19 cellular contexts compared by ENCODE assay signal in genomic region chr22:40486962-40487602, GRCh38.
DNase-seq lines count a peak whose midpoint lies in the region; ATAC-seq and TF ChIP-seq lines count a peak whose summit lies in the region.
"Had no signal": no experiment of that assay in that cellular context is flagged by ENCODE, and none has a peak within 500 bp of the region (broad histone marks: within the 10 kb centered on the region; RNA-seq: fewer than 3 reads in every experiment).

No MANE protein-coding gene starts in this region.

- no peaks in the 10 kb centered on the region for H3K27me3 ChIP-seq in RWPE2 (ENCODE audit: insufficient read depth, poor library complexity, severe bottlenecking)
- H3K27me3 ChIP-seq: foreskin keratinocyte, Peyer's patch had no signal

- no peaks in the 10 kb centered on the region for H3K9me3 ChIP-seq in RWPE2 (ENCODE audit: severe bottlenecking)
- H3K9me3 ChIP-seq: Peyer's patch, thoracic aorta had no signal

- no peak overlapping the region for H3K4me3 ChIP-seq in RWPE2 (ENCODE audit: severe bottlenecking)
- H3K4me3 ChIP-seq: lung, Peyer's patch, thoracic aorta had no signal

- no peak for TF ChIP-seq CTCF in RWPE2 (IDR thresholded peaks at IDR 0.05; ENCODE audit: poor library complexity, severe bottlenecking)

- no peaks in the 10 kb centered on the region for H3K27me3 Mint-ChIP-seq in central memory CD8-positive, alpha-beta T cell
- H3K27me3 Mint-ChIP-seq: T-cell had no signal

- peaks cover 11% of the 10 kb centered on the region for H3K4me1 Mint-ChIP-seq in central memory CD8-positive, alpha-beta T cell

- peak; percentile 70 to 86 for ATAC-seq in activated CD4-positive, CD25-positive, alpha-beta regulatory T cell treated with anti-CD3 and anti-CD28 coated beads, Interleukin-2, amount 50 U/mL, for 24 hours
- no peak for ATAC-seq in RWPE2 (ENCODE audit: low read depth)
- no peak for ATAC-seq in central memory CD8-positive, alpha-beta T cell (replicated peaks; ENCODE audit: extremely low read depth, poor library complexity, severe bottlenecking)
- ATAC-seq in stimulated activated naive CD8-positive, alpha-beta T cell treated with anti-CD3 and anti-CD28 coated beads, Interleukin-15, Interleukin-2, amounts not matched to agents 100 U/mL and 50 U/mL, for 24 hours, result peak; percentile 72

- peak overlapping the region; percentile 99 for H3K27ac ChIP-seq in RWPE2 (ENCODE audit: poor library complexity, severe bottlenecking)
- H3K27ac ChIP-seq: foreskin keratinocyte, Peyer's patch had no signal

- 0 out of 2 replicates have a peak, but pooled peaks cover 3% of the 10 kb centered on the region for H3K36me3 ChIP-seq in RWPE2 (ENCODE audit: low read depth)
- H3K36me3 ChIP-seq: Peyer's patch, thoracic aorta had no signal

- H3K36me3 Mint-ChIP-seq in central memory CD8-positive, alpha-beta T cell (ENCODE audit: insufficient read depth), result peaks cover 1% of the 10 kb centered on the region

- no peak for DNase-seq in activated CD4-positive, CD25-positive, alpha-beta regulatory T cell treated with anti-CD3 and anti-CD28 coated beads, Interleukin-2, amount 50 U/mL, for 72 hours
- no peak for DNase-seq in RWPE2 (ENCODE audit: low spot score)
- DNase-seq in central memory CD8-positive, alpha-beta T cell (ENCODE audit: low spot score in 2 of 2), result no peak
- DNase-seq in stimulated activated naive CD8-positive, alpha-beta T cell treated with anti-CD3 and anti-CD28 coated beads, Interleukin-15, Interleukin-2, amounts not matched to agents 100 U/mL and 50 U/mL, for 24 hours, result no peak
- DNase-seq in NCI-H2107 treated with DMSO at 0.1 percent for 48 hours (lab: John Stamatoyannopoulos, UW; ENCODE audit: unreplicated experiment), result no peak
- DNase-seq in UCSD-AML1 (lab: John Stamatoyannopoulos, UW; ENCODE audit: unreplicated experiment), result no peak
- no peak for DNase-seq in epidermal melanocyte (ENCODE audit: insufficient read length, low spot score)
- DNase-seq: 8988T; activated CD8-positive, alpha-beta memory T cell treated with anti-CD3 and anti-CD28 coated beads, Interleukin-2, amount 50 U/mL, for 48 hours; NCI-H2081 treated with DMSO at 0.1 percent for 48 hours; Peyer's patch; retina; stimulated activated CD4-positive, alpha-beta T cell treated with anti-CD3 and anti-CD28 coated beads, Interleukin-1b, Interleukin-23, amount 100 ng/mL, for 48 hours; T-cell had no signal

- H3K4me1 ChIP-seq in RWPE2 (ENCODE audit: insufficient read depth, poor library complexity, severe bottlenecking), result peaks cover 48% of the 10 kb centered on the region

- H3K27ac Mint-ChIP-seq in central memory CD8-positive, alpha-beta T cell (ENCODE audit: low read depth), result peak overlapping the region; percentile 30

- H3K9me3 Mint-ChIP-seq in central memory CD8-positive, alpha-beta T cell, result no peaks in the 10 kb centered on the region
- H3K9me3 Mint-ChIP-seq: nephron, T-cell had no signal

- H3K4me3 Mint-ChIP-seq in central memory CD8-positive, alpha-beta T cell, result no peak overlapping the region
- H3K4me3 Mint-ChIP-seq: nephron had no signal

Comparison
In these comparisons a context has a peak if more than half of its experiments do, and no peak if none do; other contexts are left out.
1. ATAC-seq: peak in activated CD4-positive, CD25-positive, alpha-beta regulatory T cell treated with anti-CD3 and anti-CD28 coated beads, Interleukin-2, amount 50 U/mL, for 24 hours (2 of 2) and stimulated activated naive CD8-positive, alpha-beta T cell treated with anti-CD3 and anti-CD28 coated beads, Interleukin-15, Interleukin-2, amounts not matched to agents 100 U/mL and 50 U/mL, for 24 hours (single experiment); none in RWPE2 (single experiment) and central memory CD8-positive, alpha-beta T cell (single experiment).